In the genomic region with DNA sequence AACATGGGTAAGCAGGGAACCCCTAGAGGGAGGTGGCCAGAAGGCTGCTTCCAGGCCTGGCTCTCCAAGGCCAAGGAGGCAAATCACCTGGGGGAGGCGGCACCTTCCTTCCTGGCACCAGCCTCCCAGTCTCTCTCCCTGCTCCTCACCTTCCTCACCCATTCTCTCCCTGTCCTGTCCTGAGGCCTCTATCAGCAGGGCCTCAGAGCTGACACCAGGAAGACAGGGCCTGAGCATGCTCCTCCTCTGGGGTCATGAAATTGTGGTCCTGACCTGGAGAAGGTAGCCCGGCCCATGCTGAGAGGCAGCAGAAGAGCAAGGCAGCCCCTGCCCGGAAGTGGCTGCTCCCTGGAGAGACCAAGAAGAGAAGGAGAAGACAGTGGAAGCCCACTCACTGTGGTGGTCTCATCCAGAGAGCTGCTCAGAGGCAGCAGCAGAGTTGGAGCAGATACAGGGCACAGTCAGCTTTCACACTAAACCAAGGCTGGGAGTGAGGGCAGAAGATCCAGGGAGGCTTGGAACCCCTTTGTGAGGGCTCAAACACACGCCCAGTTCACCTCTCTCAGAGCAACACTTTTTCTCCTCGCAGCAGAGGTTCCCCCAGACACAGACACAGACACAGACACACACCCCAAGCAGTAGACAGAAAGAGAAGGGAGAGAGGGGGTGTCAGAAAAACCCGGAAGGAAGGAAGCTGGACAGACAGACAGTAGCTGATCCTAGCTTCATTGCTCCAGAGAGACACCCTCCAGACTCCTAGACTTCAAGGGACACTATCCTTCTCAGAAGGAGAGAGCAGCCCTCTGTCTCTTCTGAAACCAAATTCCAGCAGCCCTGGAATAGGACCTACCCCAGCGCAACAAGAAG, we compare ENCODE assay signal across 8 cellular contexts. TPM values are rescaled to one million over a fixed set of nuclear protein-coding genes. Genes with fewer than 3 reads are reported as not detected.
DNase-seq lines count a peak whose midpoint lies in the region; ATAC-seq, FAIRE-seq and TF ChIP-seq lines count a peak whose summit lies in the region.

No MANE protein-coding gene starts in this region.

- H3K4me3 ChIP-seq in gastrocnemius medialis = peak overlapping the region; percentile 73 to 93 (median 80)

- no peak for DNase-seq in GM19239 (ENCODE audit: insufficient read length, low spot score)
- DNase-seq in activated CD4-positive, alpha-beta memory T cell treated with anti-CD3 and anti-CD28 coated beads for 36 hours = no peak
- DNase-seq in glutamatergic neuron = no peak
- peak in 1 of 2 donors; percentile 12 for DNase-seq in gastrocnemius medialis
- no peak for DNase-seq in GM13976 (ENCODE audit: low spot score)
- DNase-seq in HUDEP-2 (lab: John Stamatoyannopoulos, UW; ENCODE audit: unreplicated experiment in 76 of 76) = no peak
- no peak for DNase-seq in NCI-H128 (lab: John Stamatoyannopoulos, UW; ENCODE audit: unreplicated experiment)

- ATAC-seq in gastrocnemius medialis (no peak), GM18520 (IDR thresholded peaks at IDR 0.05; ENCODE audit: unreplicated experiment) (no peak)

- CTCF ChIA-PET in activated CD4-positive, alpha-beta memory T cell treated with anti-CD3 and anti-CD28 coated beads for 36 hours (lab: Charles Lee) = interaction anchor here (1.5 to 2.8 kb wide), 3 partner anchors 11 to 234 kb away, joined by 5 to 16 read pairs (median 10); no protein-coding TSS in a partner anchor

- intact Hi-C loops in activated CD4-positive, alpha-beta memory T cell treated with anti-CD3 and anti-CD28 coated beads for 36 hours (cut with micrococcal nuclease) = no loop called here
- intact Hi-C loops in gastrocnemius medialis (cut with DNase I; ENCODE audit: low total_unique reads) = loop anchor here (1.0 kb wide), 1 partner anchor 13 kb away; no protein-coding TSS in a partner anchor

- no peaks in the 10 kb centered on the region for H3K27me3 Mint-ChIP-seq in activated CD4-positive, alpha-beta memory T cell treated with anti-CD3 and anti-CD28 coated beads for 36 hours
- H3K27me3 Mint-ChIP-seq in glutamatergic neuron (ENCODE audit: unreplicated experiment) = peaks cover 8% of the 10 kb centered on the region

- no peaks in the 10 kb centered on the region for H3K27me3 ChIP-seq in gastrocnemius medialis

- in situ Hi-C loops in gastrocnemius medialis (cut with MboI; ENCODE audit: low sequenced_read_pairs in 4 of 4) (no loop called here), GM13976 (cut with MboI; ENCODE audit: low sequenced_read_pairs, unreplicated experiment) (no loop called here)

- peak overlapping the region; percentile 89 to 100 (median 96) for H3K27ac ChIP-seq in gastrocnemius medialis

- no peaks in the 10 kb centered on the region for H3K9me3 ChIP-seq in gastrocnemius medialis

- TF ChIP-seq CTCF in glutamatergic neuron (IDR thresholded peaks at IDR 0.05; ENCODE audit: partially characterized antibody, unreplicated experiment) (no peak), gastrocnemius medialis (IDR thresholded peaks at IDR 0.05 in 4 of 5, conservative IDR thresholded peaks at IDR 0.05 in 1 of 5) (no peak), GM13976 (IDR thresholded peaks at IDR 0.05; ENCODE audit: borderline replicate concordance, control extremely low read depth, extremely low read depth, insufficient read depth, missing control alignments) (no peak)

- H3K9me3 Mint-ChIP-seq in activated CD4-positive, alpha-beta memory T cell treated with anti-CD3 and anti-CD28 coated beads for 36 hours = no peaks in the 10 kb centered on the region
- peaks cover 17% of the 10 kb centered on the region for H3K9me3 Mint-ChIP-seq in glutamatergic neuron (ENCODE audit: unreplicated experiment)

- POLR2A ChIA-PET in activated CD4-positive, alpha-beta memory T cell treated with anti-CD3 and anti-CD28 coated beads for 36 hours (lab: Charles Lee) = interaction anchor here (0.6 to 4.1 kb wide), 6 partner anchors 11 to 171 kb away, joined by 3 to 56 read pairs (median 8); partner anchors contain the start of gene DDX6

- no peak for TF ChIP-seq POLR2A in gastrocnemius medialis (IDR thresholded peaks at IDR 0.05)

- peak; percentile 35 for FAIRE-seq in GM19239 (lab: Jason Lieb, UNC)

- peak overlapping the region; percentile 88 for H3K27ac Mint-ChIP-seq in activated CD4-positive, alpha-beta memory T cell treated with anti-CD3 and anti-CD28 coated beads for 36 hours
- H3K27ac Mint-ChIP-seq in glutamatergic neuron (ENCODE audit: unreplicated experiment) = peak overlapping the region; percentile 11

- no peaks in the 10 kb centered on the region for H3K36me3 ChIP-seq in gastrocnemius medialis

- peaks cover 3% of the 10 kb centered on the region for H3K36me3 Mint-ChIP-seq in activated CD4-positive, alpha-beta memory T cell treated with anti-CD3 and anti-CD28 coated beads for 36 hours
- no peaks in the 10 kb centered on the region for H3K36me3 Mint-ChIP-seq in glutamatergic neuron (ENCODE audit: unreplicated experiment)

- peak overlapping the region; percentile 78 for H3K4me3 Mint-ChIP-seq in activated CD4-positive, alpha-beta memory T cell treated with anti-CD3 and anti-CD28 coated beads for 36 hours
- H3K4me3 Mint-ChIP-seq in glutamatergic neuron (ENCODE audit: unreplicated experiment) = peak overlapping the region; percentile 87

- peaks cover 64 to 74% of the 10 kb centered on the region in 2 donors for H3K4me1 ChIP-seq in gastrocnemius medialis

- H3K4me1 Mint-ChIP-seq in activated CD4-positive, alpha-beta memory T cell treated with anti-CD3 and anti-CD28 coated beads for 36 hours (ENCODE audit: low read depth) = peaks cover 67% of the 10 kb centered on the region
- peaks cover 41% of the 10 kb centered on the region for H3K4me1 Mint-ChIP-seq in glutamatergic neuron (ENCODE audit: low read depth, unreplicated experiment)

RNA-seq across cellular contexts. Expression of gene BCL9L, which starts 1.8 kb away (rescaled TPM):
- total RNA-seq in activated CD4-positive, alpha-beta memory T cell treated with anti-CD3 and anti-CD28 coated beads for 36 hours = 10 to 100 TPM; 28.2 to 31.8 TPM
- total RNA-seq in glutamatergic neuron (ENCODE audit: unreplicated experiment) (13.0 TPM), gastrocnemius medialis (10 to 100 TPM; 17.1 to 35.6 (median 23.8) TPM)

RNA-seq across cellular contexts. Expression of gene UPK2, which starts 32.1 kb away (rescaled TPM):
- not detected for total RNA-seq in activated CD4-positive, alpha-beta memory T cell treated with anti-CD3 and anti-CD28 coated beads for 36 hours
- total RNA-seq in glutamatergic neuron (ENCODE audit: unreplicated experiment) (not detected), gastrocnemius medialis (not detected)

RNA-seq across cellular contexts. Expression of gene CXCR5, which starts 40.3 kb away (rescaled TPM):
- 10 to 100 TPM; 28.0 to 28.3 TPM for total RNA-seq in activated CD4-positive, alpha-beta memory T cell treated with anti-CD3 and anti-CD28 coated beads for 36 hours
- not detected for total RNA-seq in glutamatergic neuron (ENCODE audit: unreplicated experiment)
- not detected for total RNA-seq in gastrocnemius medialis

RNA-seq across cellular contexts. Expression of gene FOXR1, which starts 47.6 kb away (rescaled TPM):
- not detected for total RNA-seq in activated CD4-positive, alpha-beta memory T cell treated with anti-CD3 and anti-CD28 coated beads for 36 hours
- not detected for total RNA-seq in glutamatergic neuron (ENCODE audit: unreplicated experiment)
- not detected for total RNA-seq in gastrocnemius medialis

Comparison
In these comparisons a context has a peak if more than half of its experiments do, and no peak if none do; other contexts are left out.
1. RNA of gene CXCR5, which starts 40.3 kb away (total RNA-seq): 28.0 to 28.3 TPM in activated CD4-positive, alpha-beta memory T cell treated with anti-CD3 and anti-CD28 coated beads for 36 hours; not detected in glutamatergic neuron (single experiment) and not detected in gastrocnemius medialis; every median in the first group is over 10 times any median in the second.